Comparison of ENCODE assay signal across 19 cellular contexts in the genomic region with DNA sequence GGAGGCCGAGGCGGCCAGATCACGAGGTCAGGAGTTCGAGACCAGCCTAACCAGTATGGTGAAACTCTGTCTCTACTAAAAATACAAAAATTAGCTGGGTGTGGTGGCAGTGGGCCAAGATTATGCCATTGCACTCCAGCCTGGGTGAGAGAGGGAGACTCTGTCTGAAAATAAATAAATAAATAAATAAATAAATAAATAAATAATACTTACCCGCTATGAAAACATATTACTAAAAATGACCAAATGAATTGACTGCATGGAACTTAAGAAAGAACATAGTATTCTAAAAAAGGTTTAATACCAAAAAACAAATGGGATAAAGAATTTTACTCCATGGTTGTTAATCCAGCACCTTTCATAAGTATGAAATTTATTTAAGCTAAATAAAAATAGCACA.
"Had no signal": no experiment of that assay in that cellular context is flagged by ENCODE, and none has a peak within 500 bp of the region (broad histone marks: within the 10 kb centered on the region; RNA-seq: fewer than 3 reads in every experiment).

No MANE protein-coding gene starts in this region.

- H3K4me3 ChIP-seq: SJCRH30 had no signal

- H3K27ac ChIP-seq: RWPE1, SJCRH30 had no signal

- H3K27me3 ChIP-seq: SJCRH30 had no signal

- DNase-seq: IMR-90, Kasumi-1, KG1, MV-4-11, NCI-H1048, NCI-H1105, NCI-H1417, NCI-H1436 treated with DMSO at 0.1 percent for 48 hours, NCI-H1694 treated with DMSO at 0.1 percent for 48 hours, NCI-H1930, NCI-H2081, NCI-H2107, NCI-H2227 treated with DMSO at 0.1 percent for 48 hours, NCI-H524, NCI-H526 treated with DMSO at 0.1 percent for 48 hours, NCI-H748 treated with DMSO at 0.1 percent for 48 hours, SHP77, SJCRH30 had no signal

- H3K4me1 ChIP-seq: SJCRH30 had no signal

- H3K36me3 ChIP-seq: SJCRH30 had no signal

- H3K9me3 ChIP-seq: SJCRH30 had no signal
